9 cellular contexts compared by ENCODE assay signal in the genomic region with DNA sequence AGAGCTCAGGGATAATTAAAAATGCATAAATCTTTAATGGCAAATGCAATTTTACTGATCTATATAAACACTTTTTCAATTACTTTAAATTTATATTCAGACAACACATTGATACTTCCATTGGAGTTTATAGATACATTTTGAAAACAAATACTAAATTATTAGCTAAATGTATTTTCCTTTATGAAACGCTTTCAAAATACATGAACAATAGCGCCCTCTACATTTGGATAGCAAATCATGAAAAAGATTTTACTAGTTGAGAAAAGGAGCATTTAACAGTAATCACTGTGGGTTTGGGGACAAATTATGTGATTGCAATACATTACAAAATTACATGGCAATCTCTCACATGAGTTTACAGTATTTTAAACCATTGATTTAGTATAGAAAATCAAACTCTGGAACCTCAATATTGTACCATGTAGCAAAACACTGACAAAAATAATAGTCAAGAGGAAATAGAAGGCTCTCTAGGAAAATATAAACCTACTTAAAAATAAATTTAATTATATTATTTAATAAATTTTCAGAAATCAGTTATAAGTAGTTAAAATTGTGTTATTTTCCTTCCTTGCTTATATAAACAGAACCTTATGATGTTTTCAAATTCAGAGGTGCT.
DNase-seq lines count a peak whose midpoint lies in the region; ATAC-seq and TF ChIP-seq lines count a peak whose summit lies in the region.
"Had no signal": no experiment of that assay in that cellular context is flagged by ENCODE, and none has a peak within 500 bp of the region (broad histone marks: within the 10 kb centered on the region; RNA-seq: fewer than 3 reads in every experiment).

No MANE protein-coding gene starts in this region.

- intact Hi-C loops in OCI-LY7 (cut with micrococcal nuclease; ENCODE audit: unreplicated experiment) = no loop called here

- TF ChIP-seq CTCF in GM13977 (IDR thresholded peaks at IDR 0.05; ENCODE audit: extremely low read depth, insufficient read depth, missing control alignments) (peak; percentile 49), OCI-LY7 (conservative IDR thresholded peaks at IDR 0.05; ENCODE audit: low read length) (peak; percentile 80), fibroblast of the aortic adventitia (IDR thresholded peaks at IDR 0.05; ENCODE audit: insufficient read depth, low read length) (peak; percentile 53)

- no peak overlapping the region for H2AFZ ChIP-seq in OCI-LY7 (ENCODE audit: low read length)

- no peak overlapping the region for H3K27ac ChIP-seq in OCI-LY7 (ENCODE audit: low read depth, low read length, poor library complexity, severe bottlenecking)
- H3K27ac ChIP-seq: epithelial cell of prostate had no signal

- H3K79me2 ChIP-seq in OCI-LY7 (ENCODE audit: insufficient read depth, low read depth, low read length) = no peaks in the 10 kb centered on the region

- no peaks in the 10 kb centered on the region for H4K20me1 ChIP-seq in OCI-LY7 (ENCODE audit: insufficient read depth, low read length)

- H3K36me3 Mint-ChIP-seq in activated naive CD4-positive, alpha-beta T cell treated with anti-CD3 and anti-CD28 coated beads, Interleukin-2, amount 10 ng/mL, durations not matched to agents 7 days and 5 days = no peaks in the 10 kb centered on the region

- no TSS peak for BruUV-seq in OCI-LY7 (replicated peaks; lab: Mats Ljungman, UMichigan)

- H3K4me3 Mint-ChIP-seq in activated naive CD4-positive, alpha-beta T cell treated with anti-CD3 and anti-CD28 coated beads, Interleukin-2, amount 10 ng/mL, durations not matched to agents 7 days and 5 days = no peak overlapping the region

- H3K27ac Mint-ChIP-seq in activated naive CD4-positive, alpha-beta T cell treated with anti-CD3 and anti-CD28 coated beads, Interleukin-2, amount 10 ng/mL, durations not matched to agents 7 days and 5 days = no peak overlapping the region

- H3K9me3 Mint-ChIP-seq in activated naive CD4-positive, alpha-beta T cell treated with anti-CD3 and anti-CD28 coated beads, Interleukin-2, amount 10 ng/mL, durations not matched to agents 7 days and 5 days = peaks cover 3% of the 10 kb centered on the region

- POLR2A ChIA-PET in OCI-LY7 (lab: Charles Lee) = interaction anchor here (0.7 kb wide), 1 partner anchor 16 kb away, joined by 5 read pairs; no protein-coding TSS in a partner anchor

- no peaks in the 10 kb centered on the region for H3K9me2 ChIP-seq in OCI-LY7 (ENCODE audit: insufficient read depth, low read length)

- H3K4me1 ChIP-seq in OCI-LY7 (ENCODE audit: insufficient read depth, low read length, poor library complexity, severe bottlenecking) = no peaks in the 10 kb centered on the region

- no peaks in the 10 kb centered on the region for H3K36me3 ChIP-seq in OCI-LY7 (ENCODE audit: insufficient read depth, low read length)

- H3K4me3 ChIP-seq in OCI-LY7 (ENCODE audit: low read depth, low read length, poor library complexity, severe bottlenecking) = no peak overlapping the region
- no peak overlapping the region for H3K4me3 ChIP-seq in fibroblast of the aortic adventitia (ENCODE audit: low read depth, low read length)

- DNase-seq in ACHN (peak; percentile 51), GM13977 (ENCODE audit: low spot score) (no peak), OCI-LY7 (ENCODE audit: low spot score) (peak; percentile 30), fibroblast of the aortic adventitia (ENCODE audit: low read depth) (peak; percentile 41)
- no peak for DNase-seq in activated CD4-positive, alpha-beta T cell treated with anti-CD3 and anti-CD28 coated beads, Interleukin-2, amount 50 U/mL, for 1 hour
- DNase-seq in activated naive CD4-positive, alpha-beta T cell treated with anti-CD3 and anti-CD28 coated beads, Interleukin-2, amount 10 ng/mL, durations not matched to agents 7 days and 5 days = no peak

- no peaks in the 10 kb centered on the region for H3K9me3 ChIP-seq in OCI-LY7 (ENCODE audit: low read length)

- CTCF ChIA-PET in OCI-LY7 (lab: Charles Lee; ENCODE audit: unreplicated experiment) = no interaction called here
- CTCF ChIA-PET in activated naive CD4-positive, alpha-beta T cell treated with anti-CD3 and anti-CD28 coated beads, Interleukin-2, amount 10 ng/mL, durations not matched to agents 7 days and 5 days (lab: Charles Lee) = no interaction called here

- in situ Hi-C loops in ACHN (cut with HindIII; ENCODE audit: low pct_ligation_motif_present, low pct_unique_long_range_greater_than_20kb, low sequenced_read_pairs) (no loop called here), GM13977 (cut with MboI; ENCODE audit: low pct_unique_long_range_greater_than_20kb, low sequenced_read_pairs, unreplicated experiment) (no loop called here)

- no peaks in the 10 kb centered on the region for H3K4me1 Mint-ChIP-seq in activated naive CD4-positive, alpha-beta T cell treated with anti-CD3 and anti-CD28 coated beads, Interleukin-2, amount 10 ng/mL, durations not matched to agents 7 days and 5 days

- H3K4me2 ChIP-seq in OCI-LY7 (ENCODE audit: low read length) = no peak overlapping the region

- ATAC-seq in GM19455 (IDR thresholded peaks at IDR 0.05; ENCODE audit: unreplicated experiment) (no peak), GM19395 (IDR thresholded peaks at IDR 0.05; ENCODE audit: unreplicated experiment) (no peak)

- no peaks in the 10 kb centered on the region for H3K27me3 Mint-ChIP-seq in activated naive CD4-positive, alpha-beta T cell treated with anti-CD3 and anti-CD28 coated beads, Interleukin-2, amount 10 ng/mL, durations not matched to agents 7 days and 5 days

Comparison
In these comparisons a context has a peak if more than half of its experiments do, and no peak if none do; other contexts are left out.
1. DNase-seq: peak in ACHN (single experiment), OCI-LY7 (single experiment) and fibroblast of the aortic adventitia (single experiment); none in GM13977 (single experiment), activated CD4-positive, alpha-beta T cell treated with anti-CD3 and anti-CD28 coated beads, Interleukin-2, amount 50 U/mL, for 1 hour (single experiment) and activated naive CD4-positive, alpha-beta T cell treated with anti-CD3 and anti-CD28 coated beads, Interleukin-2, amount 10 ng/mL, durations not matched to agents 7 days and 5 days (single experiment).
2. Peak in every context shown above with its lines, with median percentiles within 50 percentile points of each other: CTCF ChIP-seq.